ENCODE assay signal across 25 cellular contexts in the genomic region with DNA sequence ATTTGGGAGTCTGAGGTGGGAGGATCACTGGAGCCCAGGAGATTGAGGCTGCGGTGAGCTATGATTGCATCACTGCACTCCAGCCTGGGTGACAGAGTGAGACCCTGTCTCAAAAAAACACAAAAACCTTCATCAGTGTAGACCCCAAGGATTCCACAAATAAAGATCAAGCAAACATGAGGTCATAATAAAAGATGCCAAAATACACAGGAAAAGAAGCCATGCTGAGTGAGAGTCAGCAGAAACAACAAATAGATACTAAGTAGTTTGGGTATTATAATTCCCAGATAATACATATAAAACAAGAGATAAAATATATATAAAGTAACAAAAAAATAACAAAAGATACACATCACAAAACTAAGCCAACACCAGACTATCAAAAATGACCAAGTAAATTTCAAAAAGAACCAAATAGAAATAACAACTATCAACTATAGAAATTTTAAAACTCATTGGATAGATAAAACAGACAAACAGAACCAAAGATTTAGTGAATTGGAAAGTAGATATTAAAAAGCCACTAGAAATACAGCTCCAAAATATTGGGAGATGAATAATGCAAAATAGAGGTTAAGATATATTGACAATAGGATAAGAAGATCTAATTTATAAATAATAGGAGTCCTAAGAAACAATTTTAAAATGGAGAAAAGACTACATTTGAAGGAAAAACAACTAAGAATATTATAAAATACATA. TPM values are rescaled to one million over a fixed set of nuclear protein-coding genes. Genes with fewer than 3 reads are reported as not detected.
A peak's percentile ranks its signal among the peaks of the same experiment; 100 is the strongest.
DNase-seq lines count a peak whose midpoint lies in the region; ATAC-seq, FAIRE-seq and TF ChIP-seq lines count a peak whose summit lies in the region.
"Had no signal": no experiment of that assay in that cellular context is flagged by ENCODE, and none has a peak within 500 bp of the region (broad histone marks: within the 10 kb centered on the region; RNA-seq: fewer than 3 reads in every experiment).

No MANE protein-coding gene starts in this region.

- no peak overlapping the region for H3K4me3 Mint-ChIP-seq in astrocyte (ENCODE audit: unreplicated experiment)
- H3K4me3 Mint-ChIP-seq: CD4-positive, alpha-beta memory T cell; IgD-negative memory B cell had no signal

- H3K4me3 ChIP-seq in HEK293 (ENCODE audit: low read depth, low read length) (no peak overlapping the region), astrocyte (ENCODE audit: insufficient read depth, low read depth, low read length) (no peak overlapping the region), ascending aorta (no peak overlapping the region), transverse colon (no peak overlapping the region)
- H3K4me3 ChIP-seq: HAP-1, SJSA1 had no signal

- H3K9me3 ChIP-seq in HEK293 (ENCODE audit: control insufficient read depth, insufficient read depth, low read depth, low read length) = no peaks in the 10 kb centered on the region
- H3K9me3 ChIP-seq in astrocyte (ENCODE audit: insufficient read depth, low read depth, low read length) = no peaks in the 10 kb centered on the region
- H3K9me3 ChIP-seq in ascending aorta = no peaks in the 10 kb centered on the region
- no peaks in the 10 kb centered on the region for H3K9me3 ChIP-seq in transverse colon
- H3K9me3 ChIP-seq: HAP-1, SJSA1 had no signal

- no peaks in the 10 kb centered on the region; the same call in 1 of the 2 replicates for H3K4me1 ChIP-seq in HEK293 (ENCODE audit: control insufficient read depth, insufficient read depth, low read length)
- peaks cover 6% of the 10 kb centered on the region for H3K4me1 ChIP-seq in astrocyte (ENCODE audit: insufficient read depth, low read length)
- H3K4me1 ChIP-seq in ascending aorta = peaks cover 3% of the 10 kb centered on the region in 2 donors
- H3K4me1 ChIP-seq in transverse colon = peaks cover 0 to 8% (median 6%) of the 10 kb centered on the region in 4 donors
- H3K4me1 ChIP-seq: HAP-1, SJSA1 had no signal

- ATAC-seq in GM21447 (IDR thresholded peaks at IDR 0.05; ENCODE audit: unreplicated experiment) = no peak

- no peaks in the 10 kb centered on the region for H3K79me2 ChIP-seq in astrocyte (ENCODE audit: insufficient read depth, low read length)

- no peak for TF ChIP-seq POLR2A in transverse colon (IDR thresholded peaks at IDR 0.05)

- POLR2A ChIA-PET in HEK293 (lab: Yijun Ruan, JAX) = no interaction called here

- in situ Hi-C loops in transverse colon (cut with MboI; ENCODE audit: low pct_ligation_motif_present in 1 of 4, low pct_unique_long_range_greater_than_20kb in 1 of 4, low sequenced_read_pairs in 3 of 4) = no loop called here

- no peak for TF ChIP-seq EP300 in transverse colon (IDR thresholded peaks at IDR 0.05; ENCODE audit: low read depth)

- TF ChIP-seq CTCF in HEK293 (tag by site-specific recombination; IDR thresholded peaks at IDR 0.05) = no peak
- TF ChIP-seq CTCF in astrocyte (IDR thresholded peaks at IDR 0.05; ENCODE audit: insufficient read depth, low read depth, low read length) = no peak
- TF ChIP-seq CTCF in ascending aorta (IDR thresholded peaks at IDR 0.05) = no peak
- TF ChIP-seq CTCF in transverse colon (IDR thresholded peaks at IDR 0.05) = no peak

- no peaks in the 10 kb centered on the region for H3K36me3 Mint-ChIP-seq in astrocyte (ENCODE audit: low read depth, unreplicated experiment)
- H3K36me3 Mint-ChIP-seq: CD4-positive, alpha-beta memory T cell; IgD-negative memory B cell had no signal

- no peaks in the 10 kb centered on the region for H4K20me1 ChIP-seq in astrocyte (ENCODE audit: insufficient read depth, low read length)

- peaks cover 4% of the 10 kb centered on the region for H3K4me1 Mint-ChIP-seq in astrocyte (ENCODE audit: low read depth, unreplicated experiment)

- H3K4me2 ChIP-seq in astrocyte (ENCODE audit: low read length) = peak overlapping the region; percentile 12

- FAIRE-seq in astrocyte (lab: Jason Lieb, UNC) = no peak
- peak; percentile 34 for FAIRE-seq in frontal cortex (lab: Jason Lieb, UNC)
- FAIRE-seq: GM18507 had no signal

- no peak overlapping the region for H3K27ac Mint-ChIP-seq in astrocyte (ENCODE audit: unreplicated experiment)
- H3K27ac Mint-ChIP-seq: IgD-negative memory B cell had no signal

- H3K36me3 ChIP-seq in HEK293 (ENCODE audit: control insufficient read depth in 2 of 2, insufficient read depth in 1 of 2, low read length in 2 of 2) = no peaks in the 10 kb centered on the region
- H3K36me3 ChIP-seq in astrocyte (ENCODE audit: insufficient read depth, low read length) = no peaks in the 10 kb centered on the region
- no peaks in the 10 kb centered on the region for H3K36me3 ChIP-seq in ascending aorta
- H3K36me3 ChIP-seq in transverse colon = no peaks in the 10 kb centered on the region
- H3K36me3 ChIP-seq: HAP-1, SJSA1 had no signal

- no peaks in the 10 kb centered on the region for H3K9me3 Mint-ChIP-seq in astrocyte (ENCODE audit: unreplicated experiment)
- H3K9me3 Mint-ChIP-seq: CD4-positive, alpha-beta memory T cell; IgD-negative memory B cell had no signal

- H3K27me3 ChIP-seq in astrocyte (ENCODE audit: insufficient read depth, low read length) = no peaks in the 10 kb centered on the region
- H3K27me3 ChIP-seq in ascending aorta = no peaks in the 10 kb centered on the region
- H3K27me3 ChIP-seq in transverse colon = peaks cover 8% of the 10 kb centered on the region
- H3K27me3 ChIP-seq: SJSA1 had no signal

- H3K9ac ChIP-seq in astrocyte (ENCODE audit: low read length) = no peak overlapping the region

- DNase-seq in astrocyte (ENCODE audit: low read depth) = no peak
- no peak for DNase-seq in frontal cortex (ENCODE audit: low spot score in 2 of 2)
- DNase-seq in smooth muscle cell of the brain vasculature (ENCODE audit: low read depth, low spot score) = peak; percentile 57
- no peak for DNase-seq in ascending aorta (ENCODE audit: low spot score in 2 of 2)
- no peak for DNase-seq in transverse colon
- DNase-seq: C1 segment of cervical spinal cord; CD4-positive, alpha-beta memory T cell; COR-L47; DMS53; GOT3; NCI-H1048; NCI-H1417; NCI-H1694; NCI-H2081; NCI-H226; NCI-H510A; PC-3; Right ventricle myocardium superior; RPMI8226 had no signal

- 96% methylated on average over 1 of the region's 1 CpG; no CpG with 5 or more reads in 1 of the 2 donors for WGBS in transverse colon (ENCODE audit: low coverage in 1 of 2), 2 donors

- no peak overlapping the region for H2AFZ ChIP-seq in astrocyte (ENCODE audit: low read depth, low read length)

- H3K27ac ChIP-seq in HEK293 (ENCODE audit: extremely low read depth, low read depth, low read length) (no peak overlapping the region), astrocyte (ENCODE audit: low read depth, low read length) (peak overlapping the region; percentile 28), ascending aorta (no peak overlapping the region), transverse colon (no peak overlapping the region)
- H3K27ac ChIP-seq: SJSA1 had no signal

- intact Hi-C loops in ascending aorta (cut with DNase I) = no loop called here
- intact Hi-C loops in transverse colon (cut with DNase I; ENCODE audit: low total_unique reads) = no loop called here

- CTCF ChIA-PET in HEK293 (lab: Yijun Ruan, JAX) = interaction anchor here (1.4 kb wide), 1 partner anchor 14 kb away, joined by 6 read pairs; no protein-coding TSS in a partner anchor

- H3K27me3 Mint-ChIP-seq in astrocyte (ENCODE audit: low read depth, unreplicated experiment) = peaks cover 13% of the 10 kb centered on the region
- H3K27me3 Mint-ChIP-seq: CD4-positive, alpha-beta memory T cell had no signal

TF ChIP-seq in HEK293, 187 proteins besides CTCF, POLR2A, EP300 and RAD21 (continues in another document):
- TF ChIP-seq ZNF514 (tag by site-specific recombination; IDR thresholded peaks at IDR 0.05) (no peak), ZNF146 (tag by site-specific recombination; IDR thresholded peaks at IDR 0.05) (no peak), ZBTB21 (tag by site-specific recombination; IDR thresholded peaks at IDR 0.05) (no peak), ZNF843 (tag by site-specific recombination; IDR thresholded peaks at IDR 0.05) (peak; percentile 67), KLF1 (tag by site-specific recombination; IDR thresholded peaks at IDR 0.05) (no peak), TCF7L2 (IDR thresholded peaks at IDR 0.05; ENCODE audit: borderline replicate concordance, low read depth, low read length) (no peak), ZNF510 (tag by site-specific recombination; IDR thresholded peaks at IDR 0.05; ENCODE audit: insufficient replicate concordance) (no peak)
- TF ChIP-seq, protein P1, sequence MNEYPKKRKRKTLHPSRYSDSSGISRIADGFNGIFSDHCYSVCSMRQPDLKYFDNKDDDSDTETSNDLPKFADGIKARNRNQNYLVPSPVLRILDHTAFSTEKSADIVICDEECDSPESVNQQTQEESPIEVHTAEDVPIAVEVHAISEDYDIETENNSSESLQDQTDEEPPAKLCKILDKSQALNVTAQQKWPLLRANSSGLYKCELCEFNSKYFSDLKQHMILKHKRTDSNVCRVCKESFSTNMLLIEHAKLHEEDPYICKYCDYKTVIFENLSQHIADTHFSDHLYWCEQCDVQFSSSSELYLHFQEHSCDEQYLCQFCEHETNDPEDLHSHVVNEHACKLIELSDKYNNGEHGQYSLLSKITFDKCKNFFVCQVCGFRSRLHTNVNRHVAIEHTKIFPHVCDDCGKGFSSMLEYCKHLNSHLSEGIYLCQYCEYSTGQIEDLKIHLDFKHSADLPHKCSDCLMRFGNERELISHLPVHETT (tag by site-specific recombination; IDR thresholded peaks at IDR 0.05) = no peak
- TF ChIP-seq, protein P2, sequence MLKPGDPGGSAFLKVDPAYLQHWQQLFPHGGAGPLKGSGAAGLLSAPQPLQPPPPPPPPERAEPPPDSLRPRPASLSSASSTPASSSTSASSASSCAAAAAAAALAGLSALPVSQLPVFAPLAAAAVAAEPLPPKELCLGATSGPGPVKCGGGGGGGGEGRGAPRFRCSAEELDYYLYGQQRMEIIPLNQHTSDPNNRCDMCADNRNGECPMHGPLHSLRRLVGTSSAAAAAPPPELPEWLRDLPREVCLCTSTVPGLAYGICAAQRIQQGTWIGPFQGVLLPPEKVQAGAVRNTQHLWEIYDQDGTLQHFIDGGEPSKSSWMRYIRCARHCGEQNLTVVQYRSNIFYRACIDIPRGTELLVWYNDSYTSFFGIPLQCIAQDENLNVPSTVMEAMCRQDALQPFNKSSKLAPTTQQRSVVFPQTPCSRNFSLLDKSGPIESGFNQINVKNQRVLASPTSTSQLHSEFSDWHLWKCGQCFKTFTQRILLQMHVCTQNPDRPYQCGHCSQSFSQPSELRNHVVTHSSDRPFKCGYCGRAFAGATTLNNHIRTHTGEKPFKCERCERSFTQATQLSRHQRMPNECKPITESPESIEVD (tag by site-specific recombination; IDR thresholded peaks at IDR 0.05) = peak; percentile 46

RNA-seq across cellular contexts. Expression of a gene that starts 48.9 kb away (rescaled TPM):
- total RNA-seq in astrocyte = 36.1 and 38.2 TPM in 2 replicates
- 48.5 TPM for total RNA-seq in frontal cortex
- total RNA-seq in ascending aorta = 19.6 TPM
- 100 to 1,000 TPM in 1 of 4 donors, 10 to 100 TPM in 3; 17.2 to 218 (median 25.5) TPM for total RNA-seq in transverse colon
